29 cellular contexts compared by ENCODE assay signal in genomic region chr3:183546625-183547024, GRCh38. TPM values are rescaled to one million over a fixed set of nuclear protein-coding genes. Genes with fewer than 3 reads are reported as not detected.
"Had no signal": no experiment of that assay in that cellular context is flagged by ENCODE, and none has a peak within 500 bp of the region (broad histone marks: within the 10 kb centered on the region; RNA-seq: fewer than 3 reads in every experiment).

No MANE protein-coding gene starts in this region.

- H3K36me3 ChIP-seq: Peyer's patch, SJSA1 had no signal

- H3K27ac ChIP-seq: HL-60, PC-9, SJSA1, SK-N-MC had no signal

- H3K9me3 ChIP-seq: Peyer's patch, SJSA1 had no signal

- H3K4me2 ChIP-seq: PC-9 had no signal

- H2AFZ ChIP-seq: PC-9 had no signal

- DNase-seq: KBM-7, MV-4-11, NCI-H1048, NCI-H1105, NCI-H1417, NCI-H146, NCI-H187, NCI-H2029, NCI-H2081 treated with DMSO at 0.1 percent for 48 hours, NCI-H2171, NCI-H226, NCI-H446, NCI-H510A, NCI-H524 treated with DMSO at 0.1 percent for 48 hours, NCI-H69, NCI-H774, OCI-M1, PC-9, Right ventricle myocardium superior, SIG-M5, SW 1271 had no signal

- H3K27me3 ChIP-seq: Peyer's patch, SJSA1 had no signal

- H3K4me3 ChIP-seq: PC-9, Peyer's patch, SJSA1, SK-N-MC had no signal

- FAIRE-seq: HTR-8/SVneo had no signal

RNA-seq across cellular contexts. Expression of gene KLHL6, which starts 8.9 kb away (rescaled TPM):
- total RNA-seq: LHCN-M2, MCF 10A, RPMI7951, SJSA1 had no signal
